17 cellular contexts compared by ENCODE assay signal in the genomic region with DNA sequence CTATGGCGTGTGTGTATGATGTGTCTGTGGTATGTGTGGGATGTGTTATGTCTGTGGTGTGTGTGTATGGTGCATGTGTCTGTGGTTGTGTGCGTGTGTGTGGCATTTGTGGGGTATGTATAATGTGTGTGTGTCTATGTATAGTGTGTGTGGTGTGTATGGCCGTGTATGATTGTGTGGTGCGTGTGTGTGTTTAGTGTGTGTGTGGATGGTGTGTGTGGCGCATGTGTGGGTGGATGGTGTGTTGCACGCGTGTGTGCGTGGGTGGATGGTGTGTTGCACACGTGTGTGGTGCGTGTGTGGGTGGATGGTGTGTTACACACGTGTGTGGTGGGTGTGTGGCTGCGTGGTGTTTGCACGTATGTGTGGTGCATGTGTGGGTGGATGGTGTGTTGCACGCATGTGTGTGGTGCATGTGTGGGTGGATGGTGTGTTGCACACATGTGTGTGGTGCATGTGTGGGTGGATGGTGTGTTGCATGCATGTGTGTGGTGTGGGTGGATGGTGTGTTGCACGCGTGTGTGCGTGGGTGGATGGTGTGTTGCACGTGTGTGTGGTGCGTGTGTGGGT.
"Had no signal": no experiment of that assay in that cellular context is flagged by ENCODE, and none has a peak within 500 bp of the region (broad histone marks: within the 10 kb centered on the region; RNA-seq: fewer than 3 reads in every experiment).

No MANE protein-coding gene starts in this region.

- H3K27me3 ChIP-seq: body of pancreas, spleen, tibial nerve had no signal

- H3K9me3 Mint-ChIP-seq: dendritic cell treated with granulocyte-macrophage colony-stimulating factor and Interleukin-4, amounts not matched to agents 40 ng/mL and 50 ng/mL, for 4 days; stimulated activated naive B cell treated with anti-CD40 and anti-IgM and Interleukin-4, amounts not matched to agents 10 μg/mL and 1 μg/mL and 100 μg/mL, for 72 hours; T-helper 1 cell treated with Interleukin-12 subunit alpha and Interleukin-12 subunit beta and Interleukin-4 antibody, amounts not matched to agents 30 μg/mL and 1 μg/mL, for 36 hours had no signal

- H3K36me3 Mint-ChIP-seq: naive thymus-derived CD4-positive, alpha-beta T cell; stimulated activated naive B cell treated with anti-CD40 and anti-IgM and Interleukin-4, amounts not matched to agents 10 μg/mL and 1 μg/mL and 100 μg/mL, for 72 hours had no signal

- H3K9me3 ChIP-seq: body of pancreas, prostate gland, spleen, tibial nerve had no signal

- H3K4me3 Mint-ChIP-seq: dendritic cell treated with granulocyte-macrophage colony-stimulating factor and Interleukin-4, amounts not matched to agents 40 ng/mL and 50 ng/mL, for 4 days; naive thymus-derived CD4-positive, alpha-beta T cell; stimulated activated naive B cell treated with anti-CD40 and anti-IgM and Interleukin-4, amounts not matched to agents 10 μg/mL and 1 μg/mL and 100 μg/mL, for 72 hours; T-helper 1 cell treated with Interleukin-12 subunit alpha and Interleukin-12 subunit beta and Interleukin-4 antibody, amounts not matched to agents 30 μg/mL and 1 μg/mL, for 36 hours had no signal

- H3K4me3 ChIP-seq: body of pancreas, prostate gland, spleen, tibial nerve had no signal

- ATAC-seq: body of pancreas; naive thymus-derived CD4-positive, alpha-beta T cell; sciatic nerve; SK-N-SH treated with all-trans-retinoic acid at 6 μM for 48 hours; stimulated activated naive B cell treated with anti-CD40 and anti-IgM and Interleukin-4, amounts not matched to agents 10 μg/mL and 1 μg/mL and 100 μg/mL, for 72 hours had no signal

- H3K36me3 ChIP-seq: prostate gland, spleen, tibial nerve had no signal

- H3K27ac Mint-ChIP-seq: dendritic cell treated with granulocyte-macrophage colony-stimulating factor and Interleukin-4, amounts not matched to agents 40 ng/mL and 50 ng/mL, for 4 days; stimulated activated naive B cell treated with anti-CD40 and anti-IgM and Interleukin-4, amounts not matched to agents 10 μg/mL and 1 μg/mL and 100 μg/mL, for 72 hours; T-helper 1 cell treated with Interleukin-12 subunit alpha and Interleukin-12 subunit beta and Interleukin-4 antibody, amounts not matched to agents 30 μg/mL and 1 μg/mL, for 36 hours had no signal

- DNase-seq: activated CD4-positive, alpha-beta T cell treated with anti-CD3 and anti-CD28 coated beads, Interleukin-2, amount 50 U/mL, for 4 hours; activated CD4-positive, CD25-positive, alpha-beta regulatory T cell; activated naive CD4-positive, alpha-beta T cell; body of pancreas; cerebellar nuclear complex; left cardiac atrium; naive thymus-derived CD4-positive, alpha-beta T cell; occipital lobe; spleen; stimulated activated CD4-positive, alpha-beta T cell treated with anti-CD3 and anti-CD28 coated beads, Interleukin-1b, Interleukin-23, amount 100 ng/mL, for 48 hours; stimulated activated naive B cell treated with anti-CD40 and anti-IgM and Interleukin-4, amounts not matched to agents 10 μg/mL and 1 μg/mL and 100 μg/mL, for 72 hours had no signal

- H3K27ac ChIP-seq: body of pancreas, prostate gland, spleen, tibial nerve had no signal

- H3K4me1 ChIP-seq: prostate gland had no signal
